Comparison of ENCODE assay signal across 8 cellular contexts in genomic region chr20:50730765-50731054, GRCh38. TPM values are rescaled to one million over a fixed set of nuclear protein-coding genes. Genes with fewer than 3 reads are reported as not detected.
DNase-seq lines count a peak whose midpoint lies in the region; TF ChIP-seq lines count a peak whose summit lies in the region.

No MANE protein-coding gene starts in this region.

- H3K4me3 ChIP-seq in GM12864 (ENCODE audit: low read depth, low read length) (peak overlapping the region; percentile 62), OCI-LY7 (ENCODE audit: low read depth, low read length, poor library complexity, severe bottlenecking) (peak overlapping the region; percentile 69), epithelial cell of esophagus (ENCODE audit: low read length) (peak overlapping the region; percentile 61), trophoblast cell (ENCODE audit: low read depth, low read length) (peak overlapping the region; percentile 74)

- H3K27ac ChIP-seq in OCI-LY7 (ENCODE audit: low read depth, low read length, poor library complexity, severe bottlenecking), result peak overlapping the region; percentile 24
- H3K27ac ChIP-seq in trophoblast cell (ENCODE audit: low read depth, low read length), result peak overlapping the region; percentile 39

- H2BK12ac ChIP-seq in trophoblast cell (ENCODE audit: low read length), result no peak overlapping the region

- H2AFZ ChIP-seq in OCI-LY7 (ENCODE audit: low read length) (peak overlapping the region; percentile 92), trophoblast cell (ENCODE audit: insufficient read depth, low read length, poor library complexity) (peak overlapping the region; percentile 14)

- H3K9ac ChIP-seq in trophoblast cell (ENCODE audit: low read length), result peak overlapping the region; percentile 2

- peak overlapping the region; percentile 29 for H4K12ac ChIP-seq in trophoblast cell (ENCODE audit: low read depth, low read length)

- peaks cover 27% of the 10 kb centered on the region for H3K79me1 ChIP-seq in trophoblast cell (ENCODE audit: low read length)

- no peak overlapping the region for H3K4ac ChIP-seq in trophoblast cell (ENCODE audit: low read depth, low read length)

- H2AK5ac ChIP-seq in trophoblast cell (ENCODE audit: low read length), result no peak overlapping the region

- peak overlapping the region; percentile 79 for H3K4me2 ChIP-seq in OCI-LY7 (ENCODE audit: low read length)
- H3K4me2 ChIP-seq in trophoblast cell (ENCODE audit: low read length), result peak overlapping the region; percentile 59

- H3K79me2 ChIP-seq in OCI-LY7 (ENCODE audit: insufficient read depth, low read depth, low read length), result peaks cover 15% of the 10 kb centered on the region; the same call in 1 of the 2 replicates
- H3K79me2 ChIP-seq in trophoblast cell (ENCODE audit: control insufficient read depth, insufficient read depth, low read length, poor library complexity), result peaks cover 15% of the 10 kb centered on the region

- no peak for DNase-seq in GM12864 (ENCODE audit: low read depth)
- DNase-seq in OCI-LY7 (ENCODE audit: low spot score), result no peak
- no peak for DNase-seq in epithelial cell of esophagus (ENCODE audit: low read depth)
- no peak for DNase-seq in trophoblast cell
- DNase-seq in NCI-H2227 treated with DMSO at 0.1 percent for 48 hours (lab: John Stamatoyannopoulos, UW), result no peak
- no peak for DNase-seq in medulla oblongata (ENCODE audit: extremely low spot score)
- DNase-seq in NCI-H2081 treated with DMSO at 0.1 percent for 48 hours (lab: John Stamatoyannopoulos, UW), result no peak
- DNase-seq in NCI-H446 treated with DMSO at 0.1 percent for 48 hours (lab: John Stamatoyannopoulos, UW), result no peak

- H3K9me2 ChIP-seq in OCI-LY7 (ENCODE audit: insufficient read depth, low read length), result no peaks in the 10 kb centered on the region

- H3K9me3 ChIP-seq in OCI-LY7 (ENCODE audit: low read length) (no peaks in the 10 kb centered on the region), trophoblast cell (ENCODE audit: insufficient read depth, low read depth, low read length) (peaks cover 1% of the 10 kb centered on the region)

- no peak overlapping the region for H3K23ac ChIP-seq in trophoblast cell (ENCODE audit: low read length)

- no peak overlapping the region for H3K18ac ChIP-seq in trophoblast cell (ENCODE audit: low read length)

- POLR2A ChIA-PET in OCI-LY7 (lab: Charles Lee), result interaction anchor here (0.7 to 1.2 kb wide), 3 partner anchors 10 to 63 kb away, joined by 3 to 5 read pairs (median 3); no protein-coding TSS in a partner anchor

- no peaks in the 10 kb centered on the region for H3K27me3 ChIP-seq in trophoblast cell (ENCODE audit: insufficient read depth, low read length)

- H3K4me1 ChIP-seq in OCI-LY7 (ENCODE audit: insufficient read depth, low read length, poor library complexity, severe bottlenecking), result peaks cover 29% of the 10 kb centered on the region
- peaks cover 17 to 19% of the 10 kb centered on the region in 2 experiments for H3K4me1 ChIP-seq in trophoblast cell (ENCODE audit: control insufficient read depth in 1 of 2, insufficient read depth in 2 of 2, low read length in 2 of 2)

- TF ChIP-seq CTCF in GM12864 (IDR thresholded peaks at IDR 0.05; ENCODE audit: low read depth, low read length, missing control alignments) (no peak), OCI-LY7 (conservative IDR thresholded peaks at IDR 0.05; ENCODE audit: low read length) (no peak), epithelial cell of esophagus (IDR thresholded peaks at IDR 0.05; ENCODE audit: insufficient read depth, low read depth, low read length, missing control alignments) (no peak)

- H2BK5ac ChIP-seq in trophoblast cell (ENCODE audit: low read depth, low read length, poor library complexity), result no peak overlapping the region

- no peaks in the 10 kb centered on the region; the same call in 1 of the 2 replicates for H4K20me1 ChIP-seq in OCI-LY7 (ENCODE audit: insufficient read depth, low read length)

- H4K8ac ChIP-seq in trophoblast cell (ENCODE audit: low read depth, low read length), result peak overlapping the region; percentile 60

- no TSS peak for BruUV-seq in OCI-LY7 (replicated peaks; lab: Mats Ljungman, UMichigan)

- peak overlapping the region; percentile 49 for H2BK120ac ChIP-seq in trophoblast cell (ENCODE audit: insufficient read depth, low read length, poor library complexity)

- CTCF ChIA-PET in OCI-LY7 (lab: Charles Lee; ENCODE audit: unreplicated experiment), result no interaction called here

- H3K36me3 ChIP-seq in OCI-LY7 (ENCODE audit: insufficient read depth, low read length) (peaks cover 4% of the 10 kb centered on the region; the same call in 1 of the 2 replicates), trophoblast cell (ENCODE audit: control insufficient read depth in 1 of 2, insufficient read depth in 2 of 2, low read length in 2 of 2) (peaks cover 0 to 2% of the 10 kb centered on the region in 2 experiments)

- intact Hi-C loops in OCI-LY7 (cut with micrococcal nuclease; ENCODE audit: unreplicated experiment), result loop anchor here (1.0 to 5.0 kb wide), 3 partner anchors 200 to 538 kb away; partner anchors contain the start of genes ADNP, CEBPB, DPM1 and MOCS3

- H3K14ac ChIP-seq in trophoblast cell (ENCODE audit: low read length), result peak overlapping the region; percentile 28

- H4K91ac ChIP-seq in trophoblast cell (ENCODE audit: low read depth, low read length), result peak overlapping the region; percentile 81

- no CpG with 5 or more reads among the region's 35 CpGs for WGBS in trophoblast cell (ENCODE audit: extremely low coverage, insufficient coverage, insufficient read length)

RNA-seq across cellular contexts. Expression of gene PARD6B, which starts 0.7 kb away (rescaled TPM):
- total RNA-seq in OCI-LY7 (2014; rRNA removed; shearing (Covaris generic)), result 4.4 and 5.8 TPM in 2 replicates
- total RNA-seq in OCI-LY7 (2022), result 5.1 and 6.1 TPM in 2 replicates
- 9.4 and 9.5 TPM in 2 replicates for polyA plus RNA-seq in trophoblast cell (2013)

RNA-seq across cellular contexts. Expression of gene RIPOR3, which starts 39.4 kb away (rescaled TPM):
- not detected in 2 replicates for total RNA-seq in OCI-LY7 (2014; rRNA removed; shearing (Covaris generic))
- 0.35 and 0.53 TPM in 2 replicates for total RNA-seq in OCI-LY7 (2022)
- 0.12 and 0.15 TPM in 2 replicates for polyA plus RNA-seq in trophoblast cell (2013)
